ENCODE assay signal across 1 cellular context in genomic region chr17:28398280-28398981, GRCh38.
TF ChIP-seq lines count a peak whose summit lies in the region.

No MANE protein-coding gene starts in this region.

TF ChIP-seq in IMR-90, 13 proteins besides CTCF, POLR2A, EP300 and RAD21 (continued from another document):
- TF ChIP-seq NFE2L2 (IDR thresholded peaks at IDR 0.05; ENCODE audit: low read depth, low read length) (no peak), MAFK (IDR thresholded peaks at IDR 0.05; ENCODE audit: low read depth, low read length) (no peak), MAZ (IDR thresholded peaks at IDR 0.05; ENCODE audit: borderline replicate concordance, low read depth, low read length) (no peak), BHLHE40 (IDR thresholded peaks at IDR 0.05; ENCODE audit: low read depth, low read length) (no peak), SMC3 (IDR thresholded peaks at IDR 0.05; ENCODE audit: low read depth, low read length) (no peak), CEBPB (IDR thresholded peaks at IDR 0.05; ENCODE audit: low read depth, low read length) (no peak), RCOR1 (IDR thresholded peaks at IDR 0.05; ENCODE audit: insufficient replicate concordance, low read length) (no peak), USF2 (IDR thresholded peaks at IDR 0.05; ENCODE audit: low read depth, low read length) (no peak), FOS (IDR thresholded peaks at IDR 0.05; ENCODE audit: low read depth, low read length) (no peak)
